2 cellular contexts compared by ENCODE assay signal in the genomic region with DNA sequence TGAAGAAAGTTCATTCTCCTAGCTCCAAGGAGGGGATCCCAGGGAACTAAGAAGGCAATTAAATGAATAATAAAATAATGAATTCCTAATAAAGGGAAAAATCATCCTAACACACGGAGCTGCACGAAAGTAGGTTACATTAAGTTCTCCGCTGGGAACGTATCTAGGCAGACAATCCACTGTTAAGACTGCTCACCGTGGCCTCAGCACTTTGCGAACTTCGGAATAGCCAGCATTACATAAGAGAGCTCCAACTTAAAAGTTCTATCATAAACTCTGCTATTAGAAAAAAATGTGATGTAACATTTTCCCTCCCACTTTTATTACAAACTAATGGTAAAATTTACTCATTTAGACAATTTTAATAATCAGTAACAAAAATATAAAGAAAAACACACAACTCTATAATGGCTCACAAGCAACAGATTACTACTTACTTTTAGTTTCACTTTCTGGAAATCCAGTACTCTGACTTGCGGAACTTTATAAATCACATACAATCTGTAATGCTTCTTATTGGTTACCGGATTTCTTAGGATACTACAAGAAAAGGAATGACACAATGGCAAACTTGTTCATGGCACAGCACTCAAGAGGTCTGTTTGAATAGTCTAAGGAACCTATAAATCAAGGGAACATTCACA.
A peak's percentile ranks its signal among the peaks of the same experiment; 100 is the strongest.
TF ChIP-seq lines count a peak whose summit lies in the region.

No MANE protein-coding gene starts in this region.

TF ChIP-seq in liver, 16 proteins besides CTCF, POLR2A, EP300 and RAD21:
- no peak for TF ChIP-seq NR2F2 (IDR thresholded peaks at IDR 0.05)
- peak; percentile 13 for TF ChIP-seq YY1 (IDR thresholded peaks at IDR 0.05)

TF ChIP-seq in HepG2, 621 proteins besides CTCF, POLR2A, EP300 and RAD21:
- TF ChIP-seq SP140L (CRISPR knock-in tag; IDR thresholded peaks at IDR 0.05; ENCODE audit: borderline replicate concordance), result no peak
- TF ChIP-seq ZNF670 (CRISPR knock-in tag; IDR thresholded peaks at IDR 0.05; ENCODE audit: borderline replicate concordance), result no peak
- TF ChIP-seq, protein P1, sequence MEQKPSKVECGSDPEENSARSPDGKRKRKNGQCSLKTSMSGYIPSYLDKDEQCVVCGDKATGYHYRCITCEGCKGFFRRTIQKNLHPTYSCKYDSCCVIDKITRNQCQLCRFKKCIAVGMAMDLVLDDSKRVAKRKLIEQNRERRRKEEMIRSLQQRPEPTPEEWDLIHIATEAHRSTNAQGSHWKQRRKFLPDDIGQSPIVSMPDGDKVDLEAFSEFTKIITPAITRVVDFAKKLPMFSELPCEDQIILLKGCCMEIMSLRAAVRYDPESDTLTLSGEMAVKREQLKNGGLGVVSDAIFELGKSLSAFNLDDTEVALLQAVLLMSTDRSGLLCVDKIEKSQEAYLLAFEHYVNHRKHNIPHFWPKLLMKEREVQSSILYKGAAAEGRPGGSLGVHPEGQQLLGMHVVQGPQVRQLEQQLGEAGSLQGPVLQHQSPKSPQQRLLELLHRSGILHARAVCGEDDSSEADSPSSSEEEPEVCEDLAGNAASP (CRISPR knock-in tag; IDR thresholded peaks at IDR 0.05; ENCODE audit: borderline replicate concordance), result no peak
TF ChIP-seq in HepG2: peak in this region for 0.
